In genomic region chr12:57426948-57427347, GRCh38 we compare ENCODE assay signal across 12 cellular contexts. TPM values are rescaled to one million over a fixed set of nuclear protein-coding genes. Genes with fewer than 3 reads are reported as not detected.
DNase-seq lines count a peak whose midpoint lies in the region; ATAC-seq and TF ChIP-seq lines count a peak whose summit lies in the region.
"Not testable (repeated sequence)": the region's sequence is repeated elsewhere in the genome, so short reads cannot be mapped to it uniquely, and the experiment has no call there.
"Had no signal": no experiment of that assay in that cellular context is flagged by ENCODE, and none has a peak within 500 bp of the region (broad histone marks: within the 10 kb centered on the region; RNA-seq: fewer than 3 reads in every experiment).

No MANE protein-coding gene starts in this region.

- TF ChIP-seq CTCF in WTC11 (IDR thresholded peaks at IDR 0.05); natural killer cell (IDR thresholded peaks at IDR 0.05); progenitor cell of endocrine pancreas (IDR thresholded peaks at IDR 0.05; ENCODE audit: unreplicated experiment): not testable (repeated sequence)

- CTCF ChIA-PET in WTC11 (lab: Charles Lee), result interaction anchor here (0.6 to 1.9 kb wide), 4 partner anchors 16 to 166 kb away, joined by 3 to 9 read pairs (median 4); no protein-coding TSS in a partner anchor

- not testable (repeated sequence) for H3K4me3 Mint-ChIP-seq in WTC11; activated naive CD8-positive, alpha-beta T cell treated with anti-CD3 and anti-CD28 coated beads, Interleukin-2, amount 50 U/mL, for 24 hours; immature natural killer cell; natural killer cell; progenitor cell of endocrine pancreas (ENCODE audit: low read depth); stimulated activated naive B cell treated with anti-CD40 and anti-IgM and Interleukin-4, amounts not matched to agents 10 μg/mL and 1 μg/mL and 100 μg/mL, for 72 hours

- not testable (repeated sequence) for ATAC-seq in WTC11; activated naive CD8-positive, alpha-beta T cell treated with anti-CD3 and anti-CD28 coated beads, Interleukin-2, amount 50 U/mL, for 24 hours; natural killer cell; stimulated activated naive B cell treated with anti-CD40 and anti-IgM and Interleukin-4, amounts not matched to agents 10 μg/mL and 1 μg/mL and 100 μg/mL, for 72 hours (replicated peaks)

- H3K27ac Mint-ChIP-seq in WTC11, result 0 out of 2 replicates have a peak overlapping the region, but pooled peaks have one; percentile 17
- peak overlapping the region; percentile 5 for H3K27ac Mint-ChIP-seq in activated naive CD8-positive, alpha-beta T cell treated with anti-CD3 and anti-CD28 coated beads, Interleukin-2, amount 50 U/mL, for 24 hours
- peak overlapping the region in 4 of 6 donors; percentile 2 to 60 (median 50) for H3K27ac Mint-ChIP-seq in immature natural killer cell
- peak overlapping the region; percentile 29 to 48 for H3K27ac Mint-ChIP-seq in natural killer cell
- peak overlapping the region; percentile 80 for H3K27ac Mint-ChIP-seq in progenitor cell of endocrine pancreas
- peak overlapping the region; percentile 62 for H3K27ac Mint-ChIP-seq in stimulated activated naive B cell treated with anti-CD40 and anti-IgM and Interleukin-4, amounts not matched to agents 10 μg/mL and 1 μg/mL and 100 μg/mL, for 72 hours

- not testable (repeated sequence) for H3K36me3 Mint-ChIP-seq in WTC11, immature natural killer cell, natural killer cell
- peaks cover 17% of the 10 kb centered on the region for H3K36me3 Mint-ChIP-seq in activated naive CD8-positive, alpha-beta T cell treated with anti-CD3 and anti-CD28 coated beads, Interleukin-2, amount 50 U/mL, for 24 hours (ENCODE audit: low read depth)
- peaks cover 14% of the 10 kb centered on the region for H3K36me3 Mint-ChIP-seq in progenitor cell of endocrine pancreas (ENCODE audit: insufficient read depth)
- H3K36me3 Mint-ChIP-seq in stimulated activated naive B cell treated with anti-CD40 and anti-IgM and Interleukin-4, amounts not matched to agents 10 μg/mL and 1 μg/mL and 100 μg/mL, for 72 hours, result peaks cover 6 to 39% of the 10 kb centered on the region in 2 donors

- POLR2A ChIA-PET in WTC11 (lab: Charles Lee), result not testable (repeated sequence)

- H3K4me1 Mint-ChIP-seq in WTC11, result peaks cover 25% of the 10 kb centered on the region
- peaks cover 28% of the 10 kb centered on the region for H3K4me1 Mint-ChIP-seq in activated naive CD8-positive, alpha-beta T cell treated with anti-CD3 and anti-CD28 coated beads, Interleukin-2, amount 50 U/mL, for 24 hours
- H3K4me1 Mint-ChIP-seq in immature natural killer cell, result peaks cover 26 to 48% of the 10 kb centered on the region in 2 donors
- peaks cover 25 to 34% of the 10 kb centered on the region in 2 donors for H3K4me1 Mint-ChIP-seq in natural killer cell
- H3K4me1 Mint-ChIP-seq in progenitor cell of endocrine pancreas (ENCODE audit: low read depth), result peaks cover 18% of the 10 kb centered on the region
- H3K4me1 Mint-ChIP-seq in stimulated activated naive B cell treated with anti-CD40 and anti-IgM and Interleukin-4, amounts not matched to agents 10 μg/mL and 1 μg/mL and 100 μg/mL, for 72 hours, result peaks cover 23 to 43% of the 10 kb centered on the region in 2 donors

- not testable (repeated sequence) for H3K9me3 Mint-ChIP-seq in WTC11; activated naive CD8-positive, alpha-beta T cell treated with anti-CD3 and anti-CD28 coated beads, Interleukin-2, amount 50 U/mL, for 24 hours; immature natural killer cell; natural killer cell; progenitor cell of endocrine pancreas (ENCODE audit: low read depth); stimulated activated naive B cell treated with anti-CD40 and anti-IgM and Interleukin-4, amounts not matched to agents 10 μg/mL and 1 μg/mL and 100 μg/mL, for 72 hours

- DNase-seq in WTC11 (ENCODE audit: low spot score); activated naive CD8-positive, alpha-beta T cell treated with anti-CD3 and anti-CD28 coated beads, Interleukin-2, amount 50 U/mL, for 24 hours; immature natural killer cell; natural killer cell; progenitor cell of endocrine pancreas (ENCODE audit: low spot score, unreplicated experiment); stimulated activated naive B cell treated with anti-CD40 and anti-IgM and Interleukin-4, amounts not matched to agents 10 μg/mL and 1 μg/mL and 100 μg/mL, for 72 hours: not testable (repeated sequence)
- DNase-seq in activated effector memory CD4-positive, alpha-beta T cell treated with anti-CD3 and anti-CD28 coated beads, Interleukin-2, amount 50 U/mL, for 16 hours, result peak; percentile 24

- H3K27me3 Mint-ChIP-seq in WTC11 (ENCODE audit: low read depth); activated naive CD8-positive, alpha-beta T cell treated with anti-CD3 and anti-CD28 coated beads, Interleukin-2, amount 50 U/mL, for 24 hours; natural killer cell (ENCODE audit: low read depth in 2 of 2); progenitor cell of endocrine pancreas; stimulated activated naive B cell treated with anti-CD40 and anti-IgM and Interleukin-4, amounts not matched to agents 10 μg/mL and 1 μg/mL and 100 μg/mL, for 72 hours: not testable (repeated sequence)
- H3K27me3 Mint-ChIP-seq in immature natural killer cell (ENCODE audit: low read depth in 3 of 3), result peaks cover 7 to 11% (median 10%) of the 10 kb centered on the region in 3 donors

- intact Hi-C loops in natural killer cell (cut with micrococcal nuclease), result not testable (repeated sequence)

RNA-seq across cellular contexts. Expression of gene R3HDM2, which starts 3.9 kb away (rescaled TPM):
- 34.7 to 39.8 TPM (median 37.5 TPM) in 3 replicates for total RNA-seq in WTC11 (2021)
- polyA plus RNA-seq in immature natural killer cell, result 10 to 100 TPM in 1 of 3 donors, 1 to 10 TPM in 1, under 1 TPM in 1; 0.12 to 19.0 (median 3.3) TPM
- total RNA-seq in natural killer cell, result 100 to 1,000 TPM; 110 to 124 (median 123) TPM
- total RNA-seq in progenitor cell of endocrine pancreas, result 85.9 and 86.8 TPM in 2 replicates

RNA-seq across cellular contexts. Expression of gene INHBC, which starts 7.6 kb away (rescaled TPM):
- total RNA-seq in WTC11 (2021), result 0.09 to 0.20 TPM (median 0.16 TPM) in 3 replicates
- under 1 TPM in 1 of 3 donors, not detected in 2; 0.15 TPM for polyA plus RNA-seq in immature natural killer cell
- under 1 TPM; 0.18 to 0.35 (median 0.31) TPM for total RNA-seq in natural killer cell
- 0.16 TPM in 1 of 2 replicates, not detected in the other for total RNA-seq in progenitor cell of endocrine pancreas
- total RNA-seq: A172; A673; Caco-2; CD4-positive, alpha-beta memory T cell; HFFc6 had no signal
- polyA plus RNA-seq: CD4-positive, alpha-beta memory T cell had no signal

RNA-seq across cellular contexts. Expression of gene INHBE, which starts 28.2 kb away (rescaled TPM):
- total RNA-seq in WTC11 (2021), result 3.2 to 5.0 TPM (median 3.3 TPM) in 3 replicates
- polyA plus RNA-seq in immature natural killer cell, result not detected
- not detected for total RNA-seq in natural killer cell
- 1.2 and 2.0 TPM in 2 replicates for total RNA-seq in progenitor cell of endocrine pancreas
- total RNA-seq: CD4-positive, alpha-beta memory T cell had no signal
- polyA plus RNA-seq: CD4-positive, alpha-beta memory T cell had no signal

RNA-seq across cellular contexts. Expression of gene GLI1, which starts 32.6 kb away (rescaled TPM):
- 16.2 to 19.1 TPM (median 16.7 TPM) in 3 replicates for total RNA-seq in WTC11 (2021)
- under 1 TPM in 2 of 3 donors, not detected in 1; 0.33 to 0.40 TPM for polyA plus RNA-seq in immature natural killer cell
- 1 to 10 TPM in 1 of 3 donors, under 1 TPM in 2; 0.50 to 1.4 (median 0.99) TPM for total RNA-seq in natural killer cell
- 0.89 and 0.91 TPM in 2 replicates for total RNA-seq in progenitor cell of endocrine pancreas
- polyA plus RNA-seq: CD4-positive, alpha-beta memory T cell had no signal

RNA-seq across cellular contexts. Expression of gene ARHGAP9, which starts 52.7 kb away (rescaled TPM):
- total RNA-seq in WTC11 (2021) (3.6 to 3.9 TPM (median 3.8 TPM) in 3 replicates), natural killer cell (1,000 to 10,000 TPM in 2 of 3 donors, 100 to 1,000 TPM in 1; 558 to 1,091 (median 1,015) TPM), progenitor cell of endocrine pancreas (2.6 and 2.8 TPM in 2 replicates)
- 100 to 1,000 TPM; 148 to 294 (median 163) TPM for polyA plus RNA-seq in immature natural killer cell

Comparison
In these comparisons a context has a peak if more than half of its experiments do, and no peak if none do; other contexts are left out.
1. H3K27ac Mint-ChIP-seq: peak in every context shown above with its lines; median percentile 80 in progenitor cell of endocrine pancreas; 62 in stimulated activated naive B cell treated with anti-CD40 and anti-IgM and Interleukin-4, amounts not matched to agents 10 μg/mL and 1 μg/mL and 100 μg/mL, for 72 hours; 50 in immature natural killer cell; 38 in natural killer cell; 17 in WTC11; 5 in activated naive CD8-positive, alpha-beta T cell treated with anti-CD3 and anti-CD28 coated beads, Interleukin-2, amount 50 U/mL, for 24 hours.